ENCODE assay signal across 1 cellular context in the genomic region with DNA sequence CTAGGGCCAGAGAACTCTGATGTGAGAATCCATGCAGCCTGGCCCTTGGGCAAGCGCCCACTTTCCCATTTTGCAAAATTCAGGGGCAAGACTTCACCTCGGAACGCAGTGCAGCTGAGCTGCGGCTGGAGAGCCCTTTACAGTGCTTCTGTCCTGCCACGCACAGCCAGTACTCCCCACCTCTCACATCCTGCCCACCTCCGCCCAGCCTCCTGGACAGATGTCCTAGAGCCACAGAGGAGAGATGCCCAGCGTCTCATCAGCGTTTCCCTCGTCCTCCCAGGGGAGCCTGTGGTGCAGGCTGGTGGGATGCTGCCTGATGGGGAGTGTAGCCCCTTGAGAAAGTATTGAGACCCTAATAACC.
TF ChIP-seq lines count a peak whose summit lies in the region.

No MANE protein-coding gene starts in this region.

TF ChIP-seq in GM12878, 131 proteins besides CTCF, POLR2A, EP300 and RAD21 (continued from another document and continues in another):
- TF ChIP-seq, protein P1, sequence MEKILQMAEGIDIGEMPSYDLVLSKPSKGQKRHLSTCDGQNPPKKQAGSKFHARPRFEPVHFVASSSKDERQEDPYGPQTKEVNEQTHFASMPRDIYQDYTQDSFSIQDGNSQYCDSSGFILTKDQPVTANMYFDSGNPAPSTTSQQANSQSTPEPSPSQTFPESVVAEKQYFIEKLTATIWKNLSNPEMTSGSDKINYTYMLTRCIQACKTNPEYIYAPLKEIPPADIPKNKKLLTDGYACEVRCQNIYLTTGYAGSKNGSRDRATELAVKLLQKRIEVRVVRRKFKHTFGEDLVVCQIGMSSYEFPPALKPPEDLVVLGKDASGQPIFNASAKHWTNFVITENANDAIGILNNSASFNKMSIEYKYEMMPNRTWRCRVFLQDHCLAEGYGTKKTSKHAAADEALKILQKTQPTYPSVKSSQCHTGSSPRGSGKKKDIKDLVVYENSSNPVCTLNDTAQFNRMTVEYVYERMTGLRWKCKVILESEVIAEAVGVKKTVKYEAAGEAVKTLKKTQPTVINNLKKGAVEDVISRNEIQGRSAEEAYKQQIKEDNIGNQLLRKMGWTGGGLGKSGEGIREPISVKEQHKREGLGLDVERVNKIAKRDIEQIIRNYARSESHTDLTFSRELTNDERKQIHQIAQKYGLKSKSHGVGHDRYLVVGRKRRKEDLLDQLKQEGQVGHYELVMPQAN (conservative IDR thresholded peaks at IDR 0.05), result no peak
- TF ChIP-seq SMARCA5 (IDR thresholded peaks at IDR 0.05), result no peak
- no peak for TF ChIP-seq SUZ12 (IDR thresholded peaks at IDR 0.05; ENCODE audit: unreplicated experiment)
- TF ChIP-seq SMAD5 (IDR thresholded peaks at IDR 0.05; ENCODE audit: low read depth), result no peak
- TF ChIP-seq BCLAF1 (IDR thresholded peaks at IDR 0.05), result no peak
- TF ChIP-seq, protein P2, sequence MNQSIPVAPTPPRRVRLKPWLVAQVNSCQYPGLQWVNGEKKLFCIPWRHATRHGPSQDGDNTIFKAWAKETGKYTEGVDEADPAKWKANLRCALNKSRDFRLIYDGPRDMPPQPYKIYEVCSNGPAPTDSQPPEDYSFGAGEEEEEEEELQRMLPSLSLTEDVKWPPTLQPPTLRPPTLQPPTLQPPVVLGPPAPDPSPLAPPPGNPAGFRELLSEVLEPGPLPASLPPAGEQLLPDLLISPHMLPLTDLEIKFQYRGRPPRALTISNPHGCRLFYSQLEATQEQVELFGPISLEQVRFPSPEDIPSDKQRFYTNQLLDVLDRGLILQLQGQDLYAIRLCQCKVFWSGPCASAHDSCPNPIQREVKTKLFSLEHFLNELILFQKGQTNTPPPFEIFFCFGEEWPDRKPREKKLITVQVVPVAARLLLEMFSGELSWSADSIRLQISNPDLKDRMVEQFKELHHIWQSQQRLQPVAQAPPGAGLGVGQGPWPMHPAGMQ (IDR thresholded peaks at IDR 0.05; ENCODE audit: borderline replicate concordance), result no peak
- TF ChIP-seq SRF (IDR thresholded peaks at IDR 0.05; ENCODE audit: low read depth in 2 of 2, low read length in 2 of 2), result no peak
- TF ChIP-seq, protein P3, sequence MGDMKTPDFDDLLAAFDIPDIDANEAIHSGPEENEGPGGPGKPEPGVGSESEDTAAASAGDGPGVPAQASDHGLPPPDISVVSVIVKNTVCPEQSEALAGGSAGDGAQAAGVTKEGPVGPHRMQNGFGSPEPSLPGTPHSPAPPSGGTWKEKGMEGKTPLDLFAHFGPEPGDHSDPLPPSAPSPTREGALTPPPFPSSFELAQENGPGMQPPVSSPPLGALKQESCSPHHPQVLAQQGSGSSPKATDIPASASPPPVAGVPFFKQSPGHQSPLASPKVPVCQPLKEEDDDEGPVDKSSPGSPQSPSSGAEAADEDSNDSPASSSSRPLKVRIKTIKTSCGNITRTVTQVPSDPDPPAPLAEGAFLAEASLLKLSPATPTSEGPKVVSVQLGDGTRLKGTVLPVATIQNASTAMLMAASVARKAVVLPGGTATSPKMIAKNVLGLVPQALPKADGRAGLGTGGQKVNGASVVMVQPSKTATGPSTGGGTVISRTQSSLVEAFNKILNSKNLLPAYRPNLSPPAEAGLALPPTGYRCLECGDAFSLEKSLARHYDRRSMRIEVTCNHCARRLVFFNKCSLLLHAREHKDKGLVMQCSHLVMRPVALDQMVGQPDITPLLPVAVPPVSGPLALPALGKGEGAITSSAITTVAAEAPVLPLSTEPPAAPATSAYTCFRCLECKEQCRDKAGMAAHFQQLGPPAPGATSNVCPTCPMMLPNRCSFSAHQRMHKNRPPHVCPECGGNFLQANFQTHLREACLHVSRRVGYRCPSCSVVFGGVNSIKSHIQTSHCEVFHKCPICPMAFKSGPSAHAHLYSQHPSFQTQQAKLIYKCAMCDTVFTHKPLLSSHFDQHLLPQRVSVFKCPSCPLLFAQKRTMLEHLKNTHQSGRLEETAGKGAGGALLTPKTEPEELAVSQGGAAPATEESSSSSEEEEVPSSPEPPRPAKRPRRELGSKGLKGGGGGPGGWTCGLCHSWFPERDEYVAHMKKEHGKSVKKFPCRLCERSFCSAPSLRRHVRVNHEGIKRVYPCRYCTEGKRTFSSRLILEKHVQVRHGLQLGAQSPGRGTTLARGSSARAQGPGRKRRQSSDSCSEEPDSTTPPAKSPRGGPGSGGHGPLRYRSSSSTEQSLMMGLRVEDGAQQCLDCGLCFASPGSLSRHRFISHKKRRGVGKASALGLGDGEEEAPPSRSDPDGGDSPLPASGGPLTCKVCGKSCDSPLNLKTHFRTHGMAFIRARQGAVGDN (IDR thresholded peaks at IDR 0.05), result 0 out of 2 replicates have a peak, but pooled peaks have one; percentile 13
- no peak for TF ChIP-seq NBN (IDR thresholded peaks at IDR 0.05)
- TF ChIP-seq EZH2 (IDR thresholded peaks at IDR 0.05; ENCODE audit: borderline replicate concordance, control insufficient read depth, low read depth, low read length), result no peak
- TF ChIP-seq NFYA (IDR thresholded peaks at IDR 0.05; ENCODE audit: borderline replicate concordance, low read depth, low read length), result no peak
- TF ChIP-seq MYB (IDR thresholded peaks at IDR 0.05; ENCODE audit: borderline replicate concordance, low read depth, low read length), result no peak
- no peak for TF ChIP-seq SIN3A (IDR thresholded peaks at IDR 0.05; ENCODE audit: low read depth, low read length)
- no peak for TF ChIP-seq TAF1 (IDR thresholded peaks at IDR 0.05; ENCODE audit: borderline replicate concordance, low read depth, low read length)
- no peak for TF ChIP-seq PAX5 (IDR thresholded peaks at IDR 0.05; ENCODE audit: borderline replicate concordance, low read depth, low read length)
- peak; percentile 16; the same call in 1 of the 3 replicates for TF ChIP-seq POU2F2 (IDR thresholded peaks at IDR 0.05; ENCODE audit: borderline replicate concordance, low read depth, low read length)
- TF ChIP-seq NRF1 (conservative IDR thresholded peaks at IDR 0.05; ENCODE audit: low read depth, low read length), result no peak
- TF ChIP-seq JUNB (IDR thresholded peaks at IDR 0.05), result no peak
- TF ChIP-seq ZZZ3 (IDR thresholded peaks at IDR 0.05; ENCODE audit: control insufficient read depth, insufficient read length, low read depth), result no peak
- TF ChIP-seq HDGF (IDR thresholded peaks at IDR 0.05), result no peak
- TF ChIP-seq CHD2 (IDR thresholded peaks at IDR 0.05; ENCODE audit: borderline replicate concordance, low read depth, low read length), result no peak
- TF ChIP-seq STAT1 (conservative IDR thresholded peaks at IDR 0.05), result no peak
- TF ChIP-seq ESRRA (IDR thresholded peaks at IDR 0.05; ENCODE audit: low read length), result no peak
- no peak for TF ChIP-seq KAT2A (conservative IDR thresholded peaks at IDR 0.05; ENCODE audit: control insufficient read depth, low read depth, low read length)
- TF ChIP-seq PAX8 (IDR thresholded peaks at IDR 0.05), result no peak
- no peak for TF ChIP-seq SKIL (IDR thresholded peaks at IDR 0.05; ENCODE audit: low read depth, poor library complexity, severe bottlenecking)
- peak; percentile 24 for TF ChIP-seq POLR2AphosphoS5 (IDR thresholded peaks at IDR 0.05; ENCODE audit: low read length)
- TF ChIP-seq, protein P4, sequence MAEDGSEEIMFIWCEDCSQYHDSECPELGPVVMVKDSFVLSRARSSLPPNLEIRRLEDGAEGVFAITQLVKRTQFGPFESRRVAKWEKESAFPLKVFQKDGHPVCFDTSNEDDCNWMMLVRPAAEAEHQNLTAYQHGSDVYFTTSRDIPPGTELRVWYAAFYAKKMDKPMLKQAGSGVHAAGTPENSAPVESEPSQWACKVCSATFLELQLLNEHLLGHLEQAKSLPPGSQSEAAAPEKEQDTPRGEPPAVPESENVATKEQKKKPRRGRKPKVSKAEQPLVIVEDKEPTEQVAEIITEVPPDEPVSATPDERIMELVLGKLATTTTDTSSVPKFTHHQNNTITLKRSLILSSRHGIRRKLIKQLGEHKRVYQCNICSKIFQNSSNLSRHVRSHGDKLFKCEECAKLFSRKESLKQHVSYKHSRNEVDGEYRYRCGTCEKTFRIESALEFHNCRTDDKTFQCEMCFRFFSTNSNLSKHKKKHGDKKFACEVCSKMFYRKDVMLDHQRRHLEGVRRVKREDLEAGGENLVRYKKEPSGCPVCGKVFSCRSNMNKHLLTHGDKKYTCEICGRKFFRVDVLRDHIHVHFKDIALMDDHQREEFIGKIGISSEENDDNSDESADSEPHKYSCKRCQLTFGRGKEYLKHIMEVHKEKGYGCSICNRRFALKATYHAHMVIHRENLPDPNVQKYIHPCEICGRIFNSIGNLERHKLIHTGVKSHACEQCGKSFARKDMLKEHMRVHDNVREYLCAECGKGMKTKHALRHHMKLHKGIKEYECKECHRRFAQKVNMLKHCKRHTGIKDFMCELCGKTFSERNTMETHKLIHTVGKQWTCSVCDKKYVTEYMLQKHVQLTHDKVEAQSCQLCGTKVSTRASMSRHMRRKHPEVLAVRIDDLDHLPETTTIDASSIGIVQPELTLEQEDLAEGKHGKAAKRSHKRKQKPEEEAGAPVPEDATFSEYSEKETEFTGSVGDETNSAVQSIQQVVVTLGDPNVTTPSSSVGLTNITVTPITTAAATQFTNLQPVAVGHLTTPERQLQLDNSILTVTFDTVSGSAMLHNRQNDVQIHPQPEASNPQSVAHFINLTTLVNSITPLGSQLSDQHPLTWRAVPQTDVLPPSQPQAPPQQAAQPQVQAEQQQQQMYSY (CRISPR knock-in tag; IDR thresholded peaks at IDR 0.05), result 0 out of 2 replicates have a peak, but pooled peaks have one; percentile 55
- no peak for TF ChIP-seq USF1 (IDR thresholded peaks at IDR 0.05; ENCODE audit: borderline replicate concordance, extremely low read length, insufficient read depth, low read depth, low read length)
- no peak for TF ChIP-seq HCFC1 (IDR thresholded peaks at IDR 0.05; ENCODE audit: low read length)
- no peak for TF ChIP-seq RBBP5 (conservative IDR thresholded peaks at IDR 0.05)
- TF ChIP-seq YBX1 (IDR thresholded peaks at IDR 0.05), result no peak
- peak; percentile 6 for TF ChIP-seq PBX3 (IDR thresholded peaks at IDR 0.05; ENCODE audit: insufficient replicate concordance, low read depth, low read length)
- TF ChIP-seq IKZF1 (conservative IDR thresholded peaks at IDR 0.05), result no peak
- no peak for TF ChIP-seq JUND (IDR thresholded peaks at IDR 0.05; ENCODE audit: low read depth, low read length)
- TF ChIP-seq BMI1 (IDR thresholded peaks at IDR 0.05; ENCODE audit: borderline replicate concordance), result no peak
- no peak for TF ChIP-seq RUNX3 (IDR thresholded peaks at IDR 0.05; ENCODE audit: low read length)
- peak; percentile 7 for TF ChIP-seq SMAD1 (IDR thresholded peaks at IDR 0.05; ENCODE audit: low read depth, partially characterized antibody)
- no peak for TF ChIP-seq LARP7 (IDR thresholded peaks at IDR 0.05)
- TF ChIP-seq CREM (IDR thresholded peaks at IDR 0.05; ENCODE audit: low read depth), result no peak
- TF ChIP-seq, protein P5, sequence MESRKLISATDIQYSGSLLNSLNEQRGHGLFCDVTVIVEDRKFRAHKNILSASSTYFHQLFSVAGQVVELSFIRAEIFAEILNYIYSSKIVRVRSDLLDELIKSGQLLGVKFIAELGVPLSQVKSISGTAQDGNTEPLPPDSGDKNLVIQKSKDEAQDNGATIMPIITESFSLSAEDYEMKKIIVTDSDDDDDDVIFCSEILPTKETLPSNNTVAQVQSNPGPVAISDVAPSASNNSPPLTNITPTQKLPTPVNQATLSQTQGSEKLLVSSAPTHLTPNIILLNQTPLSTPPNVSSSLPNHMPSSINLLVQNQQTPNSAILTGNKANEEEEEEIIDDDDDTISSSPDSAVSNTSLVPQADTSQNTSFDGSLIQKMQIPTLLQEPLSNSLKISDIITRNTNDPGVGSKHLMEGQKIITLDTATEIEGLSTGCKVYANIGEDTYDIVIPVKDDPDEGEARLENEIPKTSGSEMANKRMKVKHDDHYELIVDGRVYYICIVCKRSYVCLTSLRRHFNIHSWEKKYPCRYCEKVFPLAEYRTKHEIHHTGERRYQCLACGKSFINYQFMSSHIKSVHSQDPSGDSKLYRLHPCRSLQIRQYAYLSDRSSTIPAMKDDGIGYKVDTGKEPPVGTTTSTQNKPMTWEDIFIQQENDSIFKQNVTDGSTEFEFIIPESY (IDR thresholded peaks at IDR 0.05), result no peak
